1 cellular context compared by ENCODE assay signal in the genomic region with DNA sequence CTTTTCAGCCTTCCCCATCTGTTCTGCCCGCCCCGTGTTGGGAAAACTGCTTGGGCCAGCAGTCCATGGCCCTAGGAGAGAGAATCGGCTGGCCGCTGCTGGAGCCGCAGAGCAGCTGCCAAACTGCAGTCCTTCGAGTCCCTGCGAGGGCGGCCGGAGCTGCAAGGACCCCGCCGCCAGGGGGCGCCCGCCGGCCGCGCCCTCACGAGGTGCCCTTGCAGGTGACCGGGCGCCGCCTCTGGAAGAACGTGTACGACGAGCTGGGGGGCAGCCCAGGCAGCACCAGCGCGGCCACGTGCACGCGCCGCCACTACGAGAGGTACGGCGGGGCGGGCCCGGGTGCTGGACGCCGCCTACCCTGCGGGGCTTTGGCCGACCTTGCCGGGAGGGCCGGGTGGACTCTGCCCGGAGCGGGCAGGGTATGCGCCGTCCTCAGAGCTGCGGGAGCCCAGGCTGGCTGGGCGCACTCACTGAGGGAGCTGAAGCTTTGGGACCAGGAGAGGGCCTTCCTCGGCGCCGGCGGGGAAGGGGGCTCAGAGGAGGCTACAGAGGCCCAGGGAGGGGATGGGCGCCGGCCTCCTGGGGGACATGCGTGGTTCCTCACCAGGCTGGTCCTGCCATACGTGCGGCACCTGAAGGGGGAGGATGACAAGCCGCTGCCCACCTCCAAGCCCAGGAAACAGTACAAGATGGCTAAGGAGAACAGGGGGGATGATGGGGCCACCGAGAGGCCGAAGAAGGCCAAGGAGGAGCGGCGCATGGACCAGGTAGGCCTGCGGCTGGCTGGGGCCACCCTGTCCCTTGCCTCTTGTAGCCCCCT.
TF ChIP-seq lines count a peak whose summit lies in the region.

No MANE protein-coding gene starts in this region.

TF ChIP-seq in HepG2, 621 proteins besides CTCF, POLR2A, EP300 and RAD21 (continued from another document and continues in another):
- TF ChIP-seq, protein P1, sequence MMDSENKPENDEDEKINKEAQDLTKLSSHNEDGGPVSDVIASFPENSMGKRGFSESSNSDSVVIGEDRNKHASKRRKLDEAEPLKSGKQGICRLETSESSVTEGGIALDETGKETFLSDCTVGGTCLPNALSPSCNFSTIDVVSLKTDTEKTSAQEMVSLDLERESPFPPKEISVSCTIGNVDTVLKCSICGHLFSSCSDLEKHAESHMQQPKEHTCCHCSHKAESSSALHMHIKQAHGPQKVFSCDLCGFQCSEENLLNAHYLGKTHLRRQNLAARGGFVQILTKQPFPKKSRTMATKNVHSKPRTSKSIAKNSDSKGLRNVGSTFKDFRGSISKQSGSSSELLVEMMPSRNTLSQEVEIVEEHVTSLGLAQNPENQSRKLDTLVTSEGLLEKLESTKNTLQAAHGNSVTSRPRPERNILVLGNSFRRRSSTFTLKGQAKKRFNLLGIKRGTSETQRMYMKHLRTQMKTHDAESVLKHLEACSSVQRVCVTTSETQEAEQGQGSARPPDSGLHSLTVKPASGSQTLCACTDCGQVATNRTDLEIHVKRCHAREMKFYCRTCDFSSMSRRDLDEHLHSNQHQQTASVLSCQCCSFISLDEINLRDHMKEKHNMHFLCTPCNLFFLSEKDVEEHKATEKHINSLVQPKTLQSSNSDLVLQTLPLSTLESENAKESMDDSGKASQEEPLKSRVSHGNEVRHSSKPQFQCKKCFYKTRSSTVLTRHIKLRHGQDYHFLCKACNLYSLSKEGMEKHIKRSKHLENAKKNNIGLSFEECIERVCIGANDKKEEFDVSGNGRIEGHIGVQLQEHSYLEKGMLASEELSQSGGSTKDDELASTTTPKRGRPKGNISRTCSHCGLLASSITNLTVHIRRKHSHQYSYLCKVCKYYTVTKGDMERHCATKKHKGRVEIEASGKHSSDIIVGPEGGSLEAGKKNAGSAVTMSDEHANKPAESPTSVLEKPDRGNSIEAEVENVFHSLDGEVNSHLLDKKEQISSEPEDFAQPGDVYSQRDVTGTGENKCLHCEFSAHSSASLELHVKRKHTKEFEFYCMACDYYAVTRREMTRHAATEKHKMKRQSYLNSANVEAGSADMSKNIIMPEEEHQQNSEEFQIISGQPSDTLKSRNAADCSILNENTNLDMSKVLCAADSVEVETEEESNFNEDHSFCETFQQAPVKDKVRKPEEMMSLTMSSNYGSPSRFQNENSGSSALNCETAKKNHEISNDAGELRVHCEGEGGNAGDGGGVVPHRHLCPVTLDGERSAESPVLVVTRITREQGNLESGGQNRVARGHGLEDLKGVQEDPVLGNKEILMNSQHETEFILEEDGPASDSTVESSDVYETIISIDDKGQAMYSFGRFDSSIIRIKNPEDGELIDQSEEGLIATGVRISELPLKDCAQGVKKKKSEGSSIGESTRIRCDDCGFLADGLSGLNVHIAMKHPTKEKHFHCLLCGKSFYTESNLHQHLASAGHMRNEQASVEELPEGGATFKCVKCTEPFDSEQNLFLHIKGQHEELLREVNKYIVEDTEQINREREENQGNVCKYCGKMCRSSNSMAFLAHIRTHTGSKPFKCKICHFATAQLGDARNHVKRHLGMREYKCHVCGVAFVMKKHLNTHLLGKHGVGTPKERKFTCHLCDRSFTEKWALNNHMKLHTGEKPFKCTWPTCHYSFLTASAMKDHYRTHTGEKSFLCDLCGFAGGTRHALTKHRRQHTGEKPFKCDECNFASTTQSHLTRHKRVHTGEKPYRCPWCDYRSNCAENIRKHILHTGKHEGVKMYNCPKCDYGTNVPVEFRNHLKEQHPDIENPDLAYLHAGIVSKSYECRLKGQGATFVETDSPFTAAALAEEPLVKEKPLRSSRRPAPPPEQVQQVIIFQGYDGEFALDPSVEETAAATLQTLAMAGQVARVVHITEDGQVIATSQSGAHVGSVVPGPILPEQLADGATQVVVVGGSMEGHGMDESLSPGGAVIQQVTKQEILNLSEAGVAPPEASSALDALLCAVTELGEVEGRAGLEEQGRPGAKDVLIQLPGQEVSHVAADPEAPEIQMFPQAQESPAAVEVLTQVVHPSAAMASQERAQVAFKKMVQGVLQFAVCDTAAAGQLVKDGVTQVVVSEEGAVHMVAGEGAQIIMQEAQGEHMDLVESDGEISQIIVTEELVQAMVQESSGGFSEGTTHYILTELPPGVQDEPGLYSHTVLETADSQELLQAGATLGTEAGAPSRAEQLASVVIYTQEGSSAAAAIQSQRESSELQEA (CRISPR knock-in tag; IDR thresholded peaks at IDR 0.05; ENCODE audit: not compliant biosample characterization): peak; percentile 81
- TF ChIP-seq CENPT (CRISPR knock-in tag; IDR thresholded peaks at IDR 0.05; ENCODE audit: low read depth): no peak
- TF ChIP-seq SCMH1 (CRISPR knock-in tag; IDR thresholded peaks at IDR 0.05; ENCODE audit: borderline replicate concordance): no peak
- TF ChIP-seq, protein P2, sequence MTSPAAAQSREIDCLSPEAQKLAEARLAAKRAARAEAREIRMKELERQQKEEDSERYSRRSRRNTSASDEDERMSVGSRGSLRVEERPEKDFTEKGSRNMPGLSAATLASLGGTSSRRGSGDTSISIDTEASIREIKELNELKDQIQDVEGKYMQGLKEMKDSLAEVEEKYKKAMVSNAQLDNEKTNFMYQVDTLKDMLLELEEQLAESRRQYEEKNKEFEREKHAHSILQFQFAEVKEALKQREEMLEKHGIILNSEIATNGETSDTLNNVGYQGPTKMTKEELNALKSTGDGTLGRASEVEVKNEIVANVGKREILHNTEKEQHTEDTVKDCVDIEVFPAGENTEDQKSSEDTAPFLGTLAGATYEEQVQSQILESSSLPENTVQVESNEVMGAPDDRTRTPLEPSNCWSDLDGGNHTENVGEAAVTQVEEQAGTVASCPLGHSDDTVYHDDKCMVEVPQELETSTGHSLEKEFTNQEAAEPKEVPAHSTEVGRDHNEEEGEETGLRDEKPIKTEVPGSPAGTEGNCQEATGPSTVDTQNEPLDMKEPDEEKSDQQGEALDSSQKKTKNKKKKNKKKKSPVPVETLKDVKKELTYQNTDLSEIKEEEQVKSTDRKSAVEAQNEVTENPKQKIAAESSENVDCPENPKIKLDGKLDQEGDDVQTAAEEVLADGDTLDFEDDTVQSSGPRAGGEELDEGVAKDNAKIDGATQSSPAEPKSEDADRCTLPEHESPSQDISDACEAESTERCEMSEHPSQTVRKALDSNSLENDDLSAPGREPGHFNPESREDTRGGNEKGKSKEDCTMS (CRISPR knock-in tag; conservative IDR thresholded peaks at IDR 0.05): no peak
- TF ChIP-seq, protein P3, sequence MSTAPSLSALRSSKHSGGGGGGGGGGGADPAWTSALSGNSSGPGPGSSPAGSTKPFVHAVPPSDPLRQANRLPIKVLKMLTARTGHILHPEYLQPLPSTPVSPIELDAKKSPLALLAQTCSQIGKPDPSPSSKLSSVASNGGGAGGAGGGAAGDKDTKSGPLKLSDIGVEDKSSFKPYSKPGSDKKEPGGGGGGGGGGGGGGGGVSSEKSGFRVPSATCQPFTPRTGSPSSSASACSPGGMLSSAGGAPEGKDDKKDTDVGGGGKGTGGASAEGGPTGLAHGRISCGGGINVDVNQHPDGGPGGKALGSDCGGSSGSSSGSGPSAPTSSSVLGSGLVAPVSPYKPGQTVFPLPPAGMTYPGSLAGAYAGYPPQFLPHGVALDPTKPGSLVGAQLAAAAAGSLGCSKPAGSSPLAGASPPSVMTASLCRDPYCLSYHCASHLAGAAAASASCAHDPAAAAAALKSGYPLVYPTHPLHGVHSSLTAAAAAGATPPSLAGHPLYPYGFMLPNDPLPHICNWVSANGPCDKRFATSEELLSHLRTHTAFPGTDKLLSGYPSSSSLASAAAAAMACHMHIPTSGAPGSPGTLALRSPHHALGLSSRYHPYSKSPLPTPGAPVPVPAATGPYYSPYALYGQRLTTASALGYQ (CRISPR knock-in tag; IDR thresholded peaks at IDR 0.05): peak; percentile 83; the same call in 1 of the 2 replicates
- TF ChIP-seq, protein P4, sequence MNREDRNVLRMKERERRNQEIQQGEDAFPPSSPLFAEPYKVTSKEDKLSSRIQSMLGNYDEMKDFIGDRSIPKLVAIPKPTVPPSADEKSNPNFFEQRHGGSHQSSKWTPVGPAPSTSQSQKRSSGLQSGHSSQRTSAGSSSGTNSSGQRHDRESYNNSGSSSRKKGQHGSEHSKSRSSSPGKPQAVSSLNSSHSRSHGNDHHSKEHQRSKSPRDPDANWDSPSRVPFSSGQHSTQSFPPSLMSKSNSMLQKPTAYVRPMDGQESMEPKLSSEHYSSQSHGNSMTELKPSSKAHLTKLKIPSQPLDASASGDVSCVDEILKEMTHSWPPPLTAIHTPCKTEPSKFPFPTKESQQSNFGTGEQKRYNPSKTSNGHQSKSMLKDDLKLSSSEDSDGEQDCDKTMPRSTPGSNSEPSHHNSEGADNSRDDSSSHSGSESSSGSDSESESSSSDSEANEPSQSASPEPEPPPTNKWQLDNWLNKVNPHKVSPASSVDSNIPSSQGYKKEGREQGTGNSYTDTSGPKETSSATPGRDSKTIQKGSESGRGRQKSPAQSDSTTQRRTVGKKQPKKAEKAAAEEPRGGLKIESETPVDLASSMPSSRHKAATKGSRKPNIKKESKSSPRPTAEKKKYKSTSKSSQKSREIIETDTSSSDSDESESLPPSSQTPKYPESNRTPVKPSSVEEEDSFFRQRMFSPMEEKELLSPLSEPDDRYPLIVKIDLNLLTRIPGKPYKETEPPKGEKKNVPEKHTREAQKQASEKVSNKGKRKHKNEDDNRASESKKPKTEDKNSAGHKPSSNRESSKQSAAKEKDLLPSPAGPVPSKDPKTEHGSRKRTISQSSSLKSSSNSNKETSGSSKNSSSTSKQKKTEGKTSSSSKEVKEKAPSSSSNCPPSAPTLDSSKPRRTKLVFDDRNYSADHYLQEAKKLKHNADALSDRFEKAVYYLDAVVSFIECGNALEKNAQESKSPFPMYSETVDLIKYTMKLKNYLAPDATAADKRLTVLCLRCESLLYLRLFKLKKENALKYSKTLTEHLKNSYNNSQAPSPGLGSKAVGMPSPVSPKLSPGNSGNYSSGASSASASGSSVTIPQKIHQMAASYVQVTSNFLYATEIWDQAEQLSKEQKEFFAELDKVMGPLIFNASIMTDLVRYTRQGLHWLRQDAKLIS (CRISPR knock-in tag; IDR thresholded peaks at IDR 0.05): 0 out of 2 replicates have a peak, but pooled peaks have one; percentile 47
- TF ChIP-seq ZNF839 (CRISPR knock-in tag; IDR thresholded peaks at IDR 0.05; ENCODE audit: borderline replicate concordance): peak; percentile 69; the same call in 1 of the 2 replicates
- TF ChIP-seq, protein P5, sequence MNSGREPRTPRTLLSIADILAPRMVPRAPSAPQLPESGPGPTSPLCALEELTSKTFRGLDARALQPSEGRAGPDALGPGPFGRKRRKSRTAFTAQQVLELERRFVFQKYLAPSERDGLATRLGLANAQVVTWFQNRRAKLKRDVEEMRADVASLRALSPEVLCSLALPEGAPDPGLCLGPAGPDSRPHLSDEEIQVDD (CRISPR knock-in tag; IDR thresholded peaks at IDR 0.05; ENCODE audit: borderline replicate concordance): peak; percentile 78; the same call in 1 of the 2 replicates
- TF ChIP-seq PPARG (CRISPR knock-in tag; conservative IDR thresholded peaks at IDR 0.05): peak; percentile 77
- no peak for TF ChIP-seq ZNF83 (CRISPR knock-in tag; IDR thresholded peaks at IDR 0.05; ENCODE audit: borderline replicate concordance)
- TF ChIP-seq RCOR2 (CRISPR knock-in tag; IDR thresholded peaks at IDR 0.05): peak; percentile 84; the same call in 1 of the 2 replicates
- TF ChIP-seq ZNF138 (CRISPR knock-in tag; IDR thresholded peaks at IDR 0.05; ENCODE audit: low read depth): no peak
- TF ChIP-seq LCORL (IDR thresholded peaks at IDR 0.05): no peak
- peak; percentile 95; the same call in 1 of the 2 replicates for TF ChIP-seq LCORL (CRISPR knock-in tag; IDR thresholded peaks at IDR 0.05)
- peak; percentile 92 for TF ChIP-seq ARID2 (CRISPR knock-in tag; IDR thresholded peaks at IDR 0.05; ENCODE audit: borderline replicate concordance)
- TF ChIP-seq ZFY (CRISPR knock-in tag; IDR thresholded peaks at IDR 0.05): peak; percentile 90
- TF ChIP-seq ZFP62 (CRISPR knock-in tag; IDR thresholded peaks at IDR 0.05): no peak
- peak; percentile 97 for TF ChIP-seq HDAC1 (CRISPR knock-in tag; IDR thresholded peaks at IDR 0.05)
- TF ChIP-seq, protein P6, sequence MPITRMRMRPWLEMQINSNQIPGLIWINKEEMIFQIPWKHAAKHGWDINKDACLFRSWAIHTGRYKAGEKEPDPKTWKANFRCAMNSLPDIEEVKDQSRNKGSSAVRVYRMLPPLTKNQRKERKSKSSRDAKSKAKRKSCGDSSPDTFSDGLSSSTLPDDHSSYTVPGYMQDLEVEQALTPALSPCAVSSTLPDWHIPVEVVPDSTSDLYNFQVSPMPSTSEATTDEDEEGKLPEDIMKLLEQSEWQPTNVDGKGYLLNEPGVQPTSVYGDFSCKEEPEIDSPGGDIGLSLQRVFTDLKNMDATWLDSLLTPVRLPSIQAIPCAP (CRISPR knock-in tag; IDR thresholded peaks at IDR 0.05; ENCODE audit: low read depth): no peak
- TF ChIP-seq ZNF251 (CRISPR knock-in tag; IDR thresholded peaks at IDR 0.05): no peak
- TF ChIP-seq FOXJ3 (CRISPR knock-in tag; IDR thresholded peaks at IDR 0.05; ENCODE audit: borderline replicate concordance): no peak
- no peak for TF ChIP-seq ZNF17 (CRISPR knock-in tag; IDR thresholded peaks at IDR 0.05)
- TF ChIP-seq, protein P7, sequence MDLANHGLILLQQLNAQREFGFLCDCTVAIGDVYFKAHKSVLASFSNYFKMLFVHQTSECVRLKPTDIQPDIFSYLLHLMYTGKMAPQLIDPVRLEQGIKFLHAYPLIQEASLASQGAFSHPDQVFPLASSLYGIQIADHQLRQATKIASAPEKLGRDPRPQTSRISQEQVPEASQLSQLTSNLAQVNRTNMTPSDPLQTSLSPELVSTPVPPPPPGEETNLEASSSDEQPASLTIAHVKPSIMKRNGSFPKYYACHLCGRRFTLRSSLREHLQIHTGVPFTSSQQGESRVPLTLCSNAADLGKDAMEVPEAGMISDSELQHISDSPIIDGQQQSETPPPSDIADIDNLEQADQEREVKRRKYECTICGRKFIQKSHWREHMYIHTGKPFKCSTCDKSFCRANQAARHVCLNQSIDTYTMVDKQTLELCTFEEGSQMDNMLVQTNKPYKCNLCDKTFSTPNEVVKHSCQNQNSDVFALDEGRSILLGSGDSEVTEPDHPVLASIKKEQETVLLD (CRISPR knock-in tag; IDR thresholded peaks at IDR 0.05; ENCODE audit: low read depth): peak; percentile 88
- TF ChIP-seq ZNF652 (CRISPR knock-in tag; IDR thresholded peaks at IDR 0.05; ENCODE audit: borderline replicate concordance, low read depth): no peak
- TF ChIP-seq NONO (IDR thresholded peaks at IDR 0.05): no peak
- TF ChIP-seq NONO (CRISPR knock-in tag; conservative IDR thresholded peaks at IDR 0.05): peak; percentile 99
- peak; percentile 80 for TF ChIP-seq PHF8 (CRISPR knock-in tag; IDR thresholded peaks at IDR 0.05)
- no peak; the same call in 1 of the 2 replicates for TF ChIP-seq TRIM24 (CRISPR knock-in tag; IDR thresholded peaks at IDR 0.05)
- peak; percentile 75; the same call in 1 of the 2 replicates for TF ChIP-seq ZBTB7A (CRISPR knock-in tag; IDR thresholded peaks at IDR 0.05)
- peak; percentile 91; the same call in 1 of the 2 replicates for TF ChIP-seq SP140L (CRISPR knock-in tag; IDR thresholded peaks at IDR 0.05; ENCODE audit: borderline replicate concordance)
- TF ChIP-seq, protein P8, sequence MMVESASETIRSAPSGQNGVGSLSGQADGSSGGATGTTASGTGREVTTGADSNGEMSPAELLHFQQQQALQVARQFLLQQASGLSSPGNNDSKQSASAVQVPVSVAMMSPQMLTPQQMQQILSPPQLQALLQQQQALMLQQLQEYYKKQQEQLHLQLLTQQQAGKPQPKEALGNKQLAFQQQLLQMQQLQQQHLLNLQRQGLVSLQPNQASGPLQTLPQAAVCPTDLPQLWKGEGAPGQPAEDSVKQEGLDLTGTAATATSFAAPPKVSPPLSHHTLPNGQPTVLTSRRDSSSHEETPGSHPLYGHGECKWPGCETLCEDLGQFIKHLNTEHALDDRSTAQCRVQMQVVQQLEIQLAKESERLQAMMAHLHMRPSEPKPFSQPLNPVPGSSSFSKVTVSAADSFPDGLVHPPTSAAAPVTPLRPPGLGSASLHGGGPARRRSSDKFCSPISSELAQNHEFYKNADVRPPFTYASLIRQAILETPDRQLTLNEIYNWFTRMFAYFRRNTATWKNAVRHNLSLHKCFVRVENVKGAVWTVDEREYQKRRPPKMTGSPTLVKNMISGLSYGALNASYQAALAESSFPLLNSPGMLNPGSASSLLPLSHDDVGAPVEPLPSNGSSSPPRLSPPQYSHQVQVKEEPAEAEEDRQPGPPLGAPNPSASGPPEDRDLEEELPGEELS (CRISPR knock-in tag; IDR thresholded peaks at IDR 0.05): peak; percentile 71
